ENCODE assay signal across 14 cellular contexts in genomic region chr2:13201924-13202323, GRCh38.
DNase-seq lines count a peak whose midpoint lies in the region; TF ChIP-seq lines count a peak whose summit lies in the region.
"Had no signal": no experiment of that assay in that cellular context is flagged by ENCODE, and none has a peak within 500 bp of the region (broad histone marks: within the 10 kb centered on the region; RNA-seq: fewer than 3 reads in every experiment).

No MANE protein-coding gene starts in this region.

- no peak overlapping the region for H3K4me3 Mint-ChIP-seq in nephron
- H3K4me3 Mint-ChIP-seq: activated T-helper 17 cell treated with anti-CD3 and anti-CD28 coated beads, Interleukin-2, amount 50 U/mL, for 72 hours had no signal

- in situ Hi-C loops in astrocyte of the spinal cord (cut with HindIII; ENCODE audit: low sequenced_read_pairs): no loop called here

- no peak overlapping the region for H3K27ac Mint-ChIP-seq in nephron
- H3K27ac Mint-ChIP-seq: activated T-helper 17 cell treated with anti-CD3 and anti-CD28 coated beads, Interleukin-2, amount 50 U/mL, for 72 hours had no signal

- H3K27me3 Mint-ChIP-seq in nephron (ENCODE audit: low read depth): no peaks in the 10 kb centered on the region

- DNase-seq in DMS53 (lab: John Stamatoyannopoulos, UW): peak; percentile 27
- no peak for DNase-seq in LNCaP clone FGC (ENCODE audit: low read depth)
- peak; percentile 7 for DNase-seq in astrocyte of the spinal cord (ENCODE audit: low read depth, low spot score)
- no peak for DNase-seq in CD1c-positive myeloid dendritic cell (ENCODE audit: extremely low spot score)
- no peak for DNase-seq in NAMALWA (ENCODE audit: low spot score)
- no peak for DNase-seq in anterior cingulate cortex (lab: John Stamatoyannopoulos, UW)
- DNase-seq in GF-D8 (lab: John Stamatoyannopoulos, UW): no peak
- DNase-seq: mucosa of descending colon, NCI-H1436 treated with DMSO at 0.1 percent for 48 hours, right cardiac atrium, T-helper 2 cell had no signal

- no peak overlapping the region for H3K4me3 ChIP-seq in LNCaP clone FGC (ENCODE audit: low read depth, low read length)
- H3K4me3 ChIP-seq in astrocyte of the spinal cord (ENCODE audit: low read depth, low read length): no peak overlapping the region
- H3K4me3 ChIP-seq: HAP-1, mucosa of descending colon had no signal

- peaks cover 3% of the 10 kb centered on the region for H3K9me3 Mint-ChIP-seq in nephron
- H3K9me3 Mint-ChIP-seq: activated T-helper 17 cell treated with anti-CD3 and anti-CD28 coated beads, Interleukin-2, amount 50 U/mL, for 72 hours had no signal

- H3K36me3 Mint-ChIP-seq in nephron (ENCODE audit: low read depth): no peaks in the 10 kb centered on the region

- TF ChIP-seq CTCF in LNCaP clone FGC (IDR thresholded peaks at IDR 0.05; ENCODE audit: control insufficient read depth, extremely low read depth, insufficient read depth): peak; percentile 64
- peak; percentile 40 for TF ChIP-seq CTCF in astrocyte of the spinal cord (IDR thresholded peaks at IDR 0.05; ENCODE audit: low read depth, low read length)
- peak in 2 of 3 experiments; percentile 15 to 37 for TF ChIP-seq CTCF in nephron (IDR thresholded peaks at IDR 0.05; ENCODE audit: unreplicated experiment in 3 of 3)

- H3K4me1 Mint-ChIP-seq in nephron: no peaks in the 10 kb centered on the region
- H3K4me1 Mint-ChIP-seq: activated T-helper 17 cell treated with anti-CD3 and anti-CD28 coated beads, Interleukin-2, amount 50 U/mL, for 72 hours had no signal

Comparison
In these comparisons a context has a peak if more than half of its experiments do, and no peak if none do; other contexts are left out.
1. DNase-seq: peak in DMS53 (single experiment) and astrocyte of the spinal cord (single experiment); none in LNCaP clone FGC (single experiment), CD1c-positive myeloid dendritic cell (single experiment), NAMALWA (single experiment), anterior cingulate cortex (0 of 58) and GF-D8 (single experiment).
2. Peak in every context shown above with its lines, with median percentiles within 50 percentile points of each other: CTCF ChIP-seq.